Comparison of ENCODE assay signal across 1 cellular context in genomic region chr5:124686239-124687004, GRCh38.
TF ChIP-seq lines count a peak whose summit lies in the region.

No MANE protein-coding gene starts in this region.

TF ChIP-seq in WTC11, 78 proteins besides CTCF, POLR2A, EP300 and RAD21 (continued from another document):
- TF ChIP-seq ZNF532 (CRISPR knock-in tag; IDR thresholded peaks at IDR 0.05; ENCODE audit: borderline replicate concordance), result no peak
- TF ChIP-seq, protein P1, sequence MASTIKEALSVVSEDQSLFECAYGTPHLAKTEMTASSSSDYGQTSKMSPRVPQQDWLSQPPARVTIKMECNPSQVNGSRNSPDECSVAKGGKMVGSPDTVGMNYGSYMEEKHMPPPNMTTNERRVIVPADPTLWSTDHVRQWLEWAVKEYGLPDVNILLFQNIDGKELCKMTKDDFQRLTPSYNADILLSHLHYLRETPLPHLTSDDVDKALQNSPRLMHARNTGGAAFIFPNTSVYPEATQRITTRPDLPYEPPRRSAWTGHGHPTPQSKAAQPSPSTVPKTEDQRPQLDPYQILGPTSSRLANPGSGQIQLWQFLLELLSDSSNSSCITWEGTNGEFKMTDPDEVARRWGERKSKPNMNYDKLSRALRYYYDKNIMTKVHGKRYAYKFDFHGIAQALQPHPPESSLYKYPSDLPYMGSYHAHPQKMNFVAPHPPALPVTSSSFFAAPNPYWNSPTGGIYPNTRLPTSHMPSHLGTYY (CRISPR knock-in tag; IDR thresholded peaks at IDR 0.05), result no peak
- no peak for TF ChIP-seq ESRRA (CRISPR knock-in tag; IDR thresholded peaks at IDR 0.05; ENCODE audit: borderline replicate concordance)
